In the genomic region with DNA sequence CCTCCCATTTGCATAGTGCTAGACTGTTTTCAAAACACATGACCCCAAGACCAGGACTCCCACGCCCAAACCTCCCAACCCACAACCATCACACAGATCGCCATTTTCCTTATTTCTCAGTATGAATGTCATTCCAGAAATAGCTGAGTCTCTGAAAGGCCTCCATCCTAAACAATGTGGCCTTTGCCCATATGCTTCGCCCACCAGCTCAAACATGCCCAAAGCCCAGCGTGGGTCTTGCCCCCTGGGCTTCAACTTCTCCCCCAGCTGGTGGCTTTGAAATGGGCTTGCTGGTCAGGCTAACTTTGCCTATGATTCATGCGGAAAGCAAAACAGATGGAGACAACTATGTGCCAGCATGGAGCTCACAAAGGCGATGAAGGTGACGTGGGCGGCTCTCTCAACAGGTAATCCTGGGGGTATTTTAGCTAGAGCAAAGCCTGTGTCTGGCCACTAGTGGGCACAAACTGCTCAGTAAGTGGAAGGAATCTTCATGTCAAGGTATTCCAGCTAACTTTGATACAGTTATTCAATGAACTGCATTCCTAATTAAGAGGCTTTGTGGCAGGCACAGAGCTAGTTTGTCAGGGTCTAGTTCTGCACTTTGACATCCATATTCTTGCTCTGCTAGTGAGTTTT, we compare ENCODE assay signal across 12 cellular contexts. TPM values are rescaled to one million over a fixed set of nuclear protein-coding genes. Genes with fewer than 3 reads are reported as not detected.
DNase-seq lines count a peak whose midpoint lies in the region; ATAC-seq, FAIRE-seq and TF ChIP-seq lines count a peak whose summit lies in the region.
"Had no signal": no experiment of that assay in that cellular context is flagged by ENCODE, and none has a peak within 500 bp of the region (broad histone marks: within the 10 kb centered on the region; RNA-seq: fewer than 3 reads in every experiment).

No MANE protein-coding gene starts in this region.

- no peak overlapping the region for H3K9ac ChIP-seq in kidney (ENCODE audit: low read length in 2 of 2)
- H3K9ac ChIP-seq: parathyroid adenoma had no signal

- H3K36me3 Mint-ChIP-seq in HFFc6 (ENCODE audit: low read depth) (peaks cover 5% of the 10 kb centered on the region; the same call in 1 of the 2 replicates), brain (peaks cover 22% of the 10 kb centered on the region)
- no peaks in the 10 kb centered on the region for H3K36me3 Mint-ChIP-seq in activated CD8-positive, alpha-beta memory T cell treated with anti-CD3 and anti-CD28 coated beads, Interleukin-2, amount 10 ng/mL, durations not matched to agents 7 days and 5 days

- no peak overlapping the region for H3K27ac ChIP-seq in kidney (ENCODE audit: low read depth in 2 of 2, low read length in 2 of 2)
- H3K27ac ChIP-seq: parathyroid adenoma had no signal

- H3K9me3 Mint-ChIP-seq in HFFc6 (no peaks in the 10 kb centered on the region), brain (peaks cover 0 to 4% (median 2%) of the 10 kb centered on the region in 5 experiments)
- no peaks in the 10 kb centered on the region for H3K9me3 Mint-ChIP-seq in activated CD8-positive, alpha-beta memory T cell treated with anti-CD3 and anti-CD28 coated beads, Interleukin-2, amount 10 ng/mL, durations not matched to agents 7 days and 5 days (ENCODE audit: low read depth)
- H3K9me3 Mint-ChIP-seq: activated T-helper 17 cell treated with anti-CD3 and anti-CD28 coated beads, Interleukin-2, amount 50 U/mL, for 72 hours had no signal

- ATAC-seq in activated CD8-positive, alpha-beta memory T cell treated with anti-CD3 and anti-CD28 coated beads, Interleukin-2, amount 10 ng/mL, durations not matched to agents 7 days and 5 days, result no peak
- no peak for ATAC-seq in HG03565 (IDR thresholded peaks at IDR 0.05; ENCODE audit: unreplicated experiment)
- ATAC-seq in HG02759 (IDR thresholded peaks at IDR 0.05; ENCODE audit: unreplicated experiment), result no peak
- ATAC-seq: activated T-helper 17 cell treated with anti-CD3 and anti-CD28 coated beads, Interleukin-2, amount 50 U/mL, for 72 hours had no signal

- peaks cover 0 to 2% of the 10 kb centered on the region in 2 donors for H3K4me1 ChIP-seq in kidney (ENCODE audit: control insufficient read depth in 1 of 2, insufficient read depth in 1 of 2, low read depth in 1 of 2, low read length in 2 of 2)
- H3K4me1 ChIP-seq: parathyroid adenoma had no signal

- in situ Hi-C loops in ACHN (cut with HindIII; ENCODE audit: low pct_ligation_motif_present, low pct_unique_long_range_greater_than_20kb, low sequenced_read_pairs), result no loop called here

- H3K4me3 Mint-ChIP-seq in HFFc6, result no peak overlapping the region
- H3K4me3 Mint-ChIP-seq in brain, result no peak overlapping the region
- no peak overlapping the region for H3K4me3 Mint-ChIP-seq in activated CD8-positive, alpha-beta memory T cell treated with anti-CD3 and anti-CD28 coated beads, Interleukin-2, amount 10 ng/mL, durations not matched to agents 7 days and 5 days
- H3K4me3 Mint-ChIP-seq: activated T-helper 17 cell treated with anti-CD3 and anti-CD28 coated beads, Interleukin-2, amount 50 U/mL, for 72 hours had no signal

- no peaks in the 10 kb centered on the region; the same call in 1 of the 2 replicates for H3K27me3 Mint-ChIP-seq in HFFc6 (ENCODE audit: insufficient read depth)
- no peaks in the 10 kb centered on the region for H3K27me3 Mint-ChIP-seq in brain
- peaks cover 18% of the 10 kb centered on the region for H3K27me3 Mint-ChIP-seq in activated CD8-positive, alpha-beta memory T cell treated with anti-CD3 and anti-CD28 coated beads, Interleukin-2, amount 10 ng/mL, durations not matched to agents 7 days and 5 days

- DNase-seq in ACHN (peak; percentile 17), HFFc6 (no peak), kidney (no peak), SK-N-DZ (ENCODE audit: low spot score) (no peak)
- no peak for DNase-seq in activated CD8-positive, alpha-beta memory T cell treated with anti-CD3 and anti-CD28 coated beads, Interleukin-2, amount 10 ng/mL, durations not matched to agents 7 days and 5 days
- DNase-seq: NCI-H1417 treated with DMSO at 0.1 percent for 48 hours, T-helper 1 cell had no signal

- no peaks in the 10 kb centered on the region for H3K9me3 ChIP-seq in kidney (ENCODE audit: control insufficient read depth in 1 of 2, low read length in 2 of 2)

- no peak overlapping the region for H3K4me3 ChIP-seq in kidney (ENCODE audit: low read length in 2 of 2)

- FAIRE-seq in kidney (lab: Jason Lieb, UNC), result no peak

- 0 out of 2 replicates have a peak overlapping the region, but pooled peaks have one; percentile 2 for H3K27ac Mint-ChIP-seq in HFFc6
- H3K27ac Mint-ChIP-seq in brain, result peak overlapping the region in 3 of 5 experiments; percentile 36 to 65 (median 38)
- H3K27ac Mint-ChIP-seq in activated CD8-positive, alpha-beta memory T cell treated with anti-CD3 and anti-CD28 coated beads, Interleukin-2, amount 10 ng/mL, durations not matched to agents 7 days and 5 days, result no peak overlapping the region
- H3K27ac Mint-ChIP-seq: activated T-helper 17 cell treated with anti-CD3 and anti-CD28 coated beads, Interleukin-2, amount 50 U/mL, for 72 hours had no signal

- H3K4me1 Mint-ChIP-seq in HFFc6 (ENCODE audit: low read depth), result peaks cover 17% of the 10 kb centered on the region
- H3K4me1 Mint-ChIP-seq in brain, result peaks cover 18% of the 10 kb centered on the region
- H3K4me1 Mint-ChIP-seq in activated CD8-positive, alpha-beta memory T cell treated with anti-CD3 and anti-CD28 coated beads, Interleukin-2, amount 10 ng/mL, durations not matched to agents 7 days and 5 days, result no peaks in the 10 kb centered on the region
- H3K4me1 Mint-ChIP-seq: activated T-helper 17 cell treated with anti-CD3 and anti-CD28 coated beads, Interleukin-2, amount 50 U/mL, for 72 hours had no signal

- H3K36me3 ChIP-seq in kidney (ENCODE audit: control insufficient read depth in 1 of 2, insufficient read depth in 2 of 2, low read length in 2 of 2), result no peaks in the 10 kb centered on the region

- intact Hi-C loops in kidney (cut with DNase I), result no loop called here

- TF ChIP-seq CTCF in HFFc6 (IDR thresholded peaks at IDR 0.05), result peak; percentile 75
- TF ChIP-seq CTCF in brain (conservative IDR thresholded peaks at IDR 0.05), result peak in 1 of 2 experiments; percentile 22
- peak; percentile 15 for TF ChIP-seq CTCF in kidney (IDR thresholded peaks at IDR 0.05; ENCODE audit: borderline replicate concordance, extremely low read depth, insufficient read depth)

- CTCF ChIA-PET in activated CD8-positive, alpha-beta memory T cell treated with anti-CD3 and anti-CD28 coated beads, Interleukin-2, amount 10 ng/mL, durations not matched to agents 7 days and 5 days (lab: Charles Lee), result interaction anchor here (1.0 to 1.8 kb wide), 4 partner anchors 9 to 255 kb away, joined by 3 to 10 read pairs (median 6); no protein-coding TSS in a partner anchor

RNA-seq across cellular contexts. Expression of a gene that starts 17.1 kb away (rescaled TPM):
- 10 to 100 TPM; 28.0 to 42.9 (median 34.0) TPM for total RNA-seq in HFFc6 (2021; fragmentation: NEBNext Ultra II Directional; extraction: Animal tissue kit (Norgen Biotek cat#: 25700))
- polyA plus RNA-seq in brain (ENCODE audit: insufficient read depth, low read depth, low replicate concordance) (127 TPM), kidney (ENCODE audit: insufficient read depth, low read depth, low replicate concordance) (37.0 TPM)
- total RNA-seq in kidney, result 73.6 TPM
- not detected for total RNA-seq in activated CD8-positive, alpha-beta memory T cell treated with anti-CD3 and anti-CD28 coated beads, Interleukin-2, amount 10 ng/mL, durations not matched to agents 7 days and 5 days
- polyA plus RNA-seq in SK-N-DZ (2014; cell fraction: cytosol; rRNA removed), result 1.2 and 2.7 TPM in 2 replicates
- 0.21 and 1.0 TPM in 2 replicates for polyA plus RNA-seq in SK-N-DZ (2014; cell fraction: nucleus; rRNA removed)
- total RNA-seq: activated T-helper 17 cell treated with anti-CD3 and anti-CD28 coated beads, Interleukin-2, amount 50 U/mL, for 72 hours had no signal

Comparison
In these comparisons a context has a peak if more than half of its experiments do, and no peak if none do; other contexts are left out.
1. RNA of a gene that starts 17.1 kb away (total RNA-seq): 73.6 TPM in kidney (single experiment) and 28.0 to 42.9 TPM in HFFc6; not detected in activated CD8-positive, alpha-beta memory T cell treated with anti-CD3 and anti-CD28 coated beads, Interleukin-2, amount 10 ng/mL, durations not matched to agents 7 days and 5 days; every median in the first group is over 10 times any median in the second.